ENCODE assay signal across 11 cellular contexts in the genomic region with DNA sequence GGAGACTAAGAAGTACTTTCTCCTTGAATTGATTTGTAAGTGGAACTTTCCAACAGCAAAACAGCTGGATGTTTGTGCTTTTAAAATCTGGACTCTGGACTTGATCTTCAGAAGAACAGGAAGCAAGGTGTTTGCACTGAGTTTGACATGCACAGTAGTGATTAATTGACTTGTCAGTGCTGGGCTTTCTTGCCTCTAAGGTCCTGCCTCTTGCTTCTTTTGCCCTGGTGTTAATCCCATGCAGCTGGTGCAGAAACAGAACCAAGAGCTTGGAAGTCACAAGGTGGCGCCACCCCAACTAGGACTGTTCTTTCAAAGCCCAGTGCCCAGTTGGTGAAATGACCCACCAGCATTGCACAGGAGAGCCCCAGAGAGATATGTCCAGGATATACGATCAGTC.
DNase-seq lines count a peak whose midpoint lies in the region; ATAC-seq and TF ChIP-seq lines count a peak whose summit lies in the region.
"Had no signal": no experiment of that assay in that cellular context is flagged by ENCODE, and none has a peak within 500 bp of the region (broad histone marks: within the 10 kb centered on the region; RNA-seq: fewer than 3 reads in every experiment).

No MANE protein-coding gene starts in this region.

- no peak for TF ChIP-seq CTCF in cardiac fibroblast (IDR thresholded peaks at IDR 0.05; ENCODE audit: low read depth, low read length)

- no peaks in the 10 kb centered on the region for H3K36me3 ChIP-seq in Karpas-422 (ENCODE audit: insufficient read depth, low read length)
- H3K36me3 ChIP-seq: neutrophil had no signal

- H3K9ac ChIP-seq in Karpas-422 (ENCODE audit: low read length), result no peak overlapping the region

- DNase-seq in EL, result peak; percentile 27
- DNase-seq in Karpas-422, result peak; percentile 54
- peak; percentile 15 to 31 for DNase-seq in cardiac fibroblast (ENCODE audit: low read depth in 2 of 2)
- DNase-seq in mesenteric fat pad (ENCODE audit: low spot score), result peak; percentile 57
- no peak for DNase-seq in central memory CD4-positive, alpha-beta T cell
- DNase-seq in NCI-H2081 treated with DMSO at 0.1 percent for 48 hours (lab: John Stamatoyannopoulos, UW), result no peak
- DNase-seq in NCI-H1092 (lab: John Stamatoyannopoulos, UW), result no peak
- DNase-seq: activated gamma-delta T cell treated with Interleukin-2 at 50 U/mL for 16 hours, NCI-H1105 had no signal

- H3K9me2 ChIP-seq in Karpas-422 (replicated peaks; ENCODE audit: insufficient read depth, low read length), result no peaks in the 10 kb centered on the region

- H3K4me1 ChIP-seq in Karpas-422 (ENCODE audit: low read length), result peaks cover 16% of the 10 kb centered on the region

- no peak overlapping the region for H3K4me2 ChIP-seq in Karpas-422 (ENCODE audit: low read depth, low read length, poor library complexity, severe bottlenecking)

- H2AFZ ChIP-seq in Karpas-422 (ENCODE audit: low read length), result no peak overlapping the region

- H3K9me3 ChIP-seq in Karpas-422 (ENCODE audit: low read length), result no peaks in the 10 kb centered on the region
- H3K9me3 ChIP-seq: neutrophil had no signal

- no peaks in the 10 kb centered on the region for H4K20me1 ChIP-seq in Karpas-422 (ENCODE audit: insufficient read depth, low read depth, low read length)

- no peak for ATAC-seq in HG03095 (IDR thresholded peaks at IDR 0.05; ENCODE audit: unreplicated experiment)

- no peak overlapping the region for H3K4me3 ChIP-seq in Karpas-422 (ENCODE audit: low read length)
- no peak overlapping the region for H3K4me3 ChIP-seq in cardiac fibroblast (replicated peaks in 1 of 2; ENCODE audit: low read depth in 2 of 2, low read length in 2 of 2)

- H3K27ac ChIP-seq in Karpas-422 (ENCODE audit: low read length), result no peak overlapping the region
- H3K27ac ChIP-seq: neutrophil had no signal

- no peaks in the 10 kb centered on the region for H3K79me2 ChIP-seq in Karpas-422 (ENCODE audit: low read length)

- 0 out of 2 replicates have a peak, but pooled peaks cover 6% of the 10 kb centered on the region for H3K27me3 ChIP-seq in Karpas-422 (ENCODE audit: low read length)
- H3K27me3 ChIP-seq: neutrophil had no signal

Comparison
In these comparisons a context has a peak if more than half of its experiments do, and no peak if none do; other contexts are left out.
1. DNase-seq: peak in EL (single experiment), Karpas-422 (single experiment), cardiac fibroblast (2 of 2) and mesenteric fat pad (single experiment); none in central memory CD4-positive, alpha-beta T cell (single experiment), NCI-H2081 treated with DMSO at 0.1 percent for 48 hours (single experiment) and NCI-H1092 (single experiment).